ENCODE assay signal across 13 cellular contexts in genomic region chr1:245589827-245590421, GRCh38.
"Had no signal": no experiment of that assay in that cellular context is flagged by ENCODE, and none has a peak within 500 bp of the region (broad histone marks: within the 10 kb centered on the region; RNA-seq: fewer than 3 reads in every experiment).

No MANE protein-coding gene starts in this region.

- H3K9me3 ChIP-seq: ascending aorta, esophagus muscularis mucosa, pancreas had no signal

- ATAC-seq: activated naive CD8-positive, alpha-beta T cell treated with anti-CD3 and anti-CD28 coated beads, Interleukin-2, amount 50 U/mL, for 24 hours; natural killer cell treated with Interleukin-12 subunit alpha and Interleukin-12 subunit beta and Interleukin-15 and Interleukin-18, amount 100 ng/mL, for 72 hours; pancreas; stimulated activated effector memory CD8-positive, alpha-beta T cell treated with anti-CD3 and anti-CD28 coated beads, Interleukin-12 subunit alpha, Interleukin-12 subunit beta, amount 100 ng/mL, for 72 hours; T-cell had no signal

- H3K4me3 Mint-ChIP-seq: activated naive CD8-positive, alpha-beta T cell treated with anti-CD3 and anti-CD28 coated beads, Interleukin-2, amount 50 U/mL, for 24 hours; activated T-helper 1 cell treated with anti-CD3 and anti-CD28 coated beads, Interleukin-12 subunit alpha, Interleukin-12 subunit beta, Interleukin-2, Interleukin-4 antibody, amounts not matched to agents 30 ng/mL and 10 ng/mL and 1 ng/mL, durations not matched to agents 14 hours and 24 hours and 36 hours; natural killer cell treated with Interleukin-12 subunit alpha and Interleukin-12 subunit beta and Interleukin-15 and Interleukin-18, amount 100 ng/mL, for 72 hours; stimulated activated effector memory CD8-positive, alpha-beta T cell treated with anti-CD3 and anti-CD28 coated beads, Interleukin-12 subunit alpha, Interleukin-12 subunit beta, amount 100 ng/mL, for 72 hours; T-cell; type B pancreatic cell had no signal

- H3K4me1 ChIP-seq: ascending aorta, pancreas, right atrium auricular region had no signal

- H3K36me3 Mint-ChIP-seq: natural killer cell treated with Interleukin-12 subunit alpha and Interleukin-12 subunit beta and Interleukin-15 and Interleukin-18, amount 100 ng/mL, for 72 hours; stimulated activated effector memory CD8-positive, alpha-beta T cell treated with anti-CD3 and anti-CD28 coated beads, Interleukin-12 subunit alpha, Interleukin-12 subunit beta, amount 100 ng/mL, for 72 hours; T-cell had no signal

- DNase-seq: activated CD4-positive, alpha-beta T cell treated with anti-CD3 and anti-CD28 coated beads for 4 hours; activated naive CD4-positive, alpha-beta T cell treated with Interleukin-2 at 50 U/mL for 16 hours; activated naive CD8-positive, alpha-beta T cell treated with anti-CD3 and anti-CD28 coated beads, Interleukin-2, amount 50 U/mL, for 24 hours; pancreas; T-cell had no signal

- H3K27me3 Mint-ChIP-seq: activated naive CD8-positive, alpha-beta T cell treated with anti-CD3 and anti-CD28 coated beads, Interleukin-2, amount 50 U/mL, for 24 hours; natural killer cell treated with Interleukin-12 subunit alpha and Interleukin-12 subunit beta and Interleukin-15 and Interleukin-18, amount 100 ng/mL, for 72 hours; T-cell had no signal

- H3K36me3 ChIP-seq: ascending aorta, esophagus muscularis mucosa, pancreas, right atrium auricular region had no signal

- H3K27me3 ChIP-seq: ascending aorta, esophagus muscularis mucosa, pancreas, right atrium auricular region had no signal

- H3K27ac ChIP-seq: ascending aorta, esophagus muscularis mucosa, pancreas, right atrium auricular region had no signal

- H3K4me1 Mint-ChIP-seq: activated naive CD8-positive, alpha-beta T cell treated with anti-CD3 and anti-CD28 coated beads, Interleukin-2, amount 50 U/mL, for 24 hours; stimulated activated effector memory CD8-positive, alpha-beta T cell treated with anti-CD3 and anti-CD28 coated beads, Interleukin-12 subunit alpha, Interleukin-12 subunit beta, amount 100 ng/mL, for 72 hours; T-cell had no signal

- H3K4me3 ChIP-seq: ascending aorta, esophagus muscularis mucosa, lung, pancreas, right atrium auricular region had no signal

- H3K9me3 Mint-ChIP-seq: activated naive CD8-positive, alpha-beta T cell treated with anti-CD3 and anti-CD28 coated beads, Interleukin-2, amount 50 U/mL, for 24 hours; activated T-helper 1 cell treated with anti-CD3 and anti-CD28 coated beads, Interleukin-12 subunit alpha, Interleukin-12 subunit beta, Interleukin-2, Interleukin-4 antibody, amounts not matched to agents 30 ng/mL and 10 ng/mL and 1 ng/mL, durations not matched to agents 14 hours and 24 hours and 36 hours; natural killer cell treated with Interleukin-12 subunit alpha and Interleukin-12 subunit beta and Interleukin-15 and Interleukin-18, amount 100 ng/mL, for 72 hours; stimulated activated effector memory CD8-positive, alpha-beta T cell treated with anti-CD3 and anti-CD28 coated beads, Interleukin-12 subunit alpha, Interleukin-12 subunit beta, amount 100 ng/mL, for 72 hours; type B pancreatic cell had no signal

- H3K27ac Mint-ChIP-seq: activated naive CD8-positive, alpha-beta T cell treated with anti-CD3 and anti-CD28 coated beads, Interleukin-2, amount 50 U/mL, for 24 hours; activated T-helper 1 cell treated with anti-CD3 and anti-CD28 coated beads, Interleukin-12 subunit alpha, Interleukin-12 subunit beta, Interleukin-2, Interleukin-4 antibody, amounts not matched to agents 30 ng/mL and 10 ng/mL and 1 ng/mL, durations not matched to agents 14 hours and 24 hours and 36 hours; natural killer cell treated with Interleukin-12 subunit alpha and Interleukin-12 subunit beta and Interleukin-15 and Interleukin-18, amount 100 ng/mL, for 72 hours; stimulated activated effector memory CD8-positive, alpha-beta T cell treated with anti-CD3 and anti-CD28 coated beads, Interleukin-12 subunit alpha, Interleukin-12 subunit beta, amount 100 ng/mL, for 72 hours; T-cell; type B pancreatic cell had no signal
